9 cellular contexts compared by ENCODE assay signal in genomic region chr6:11218827-11219826, GRCh38. TPM values are rescaled to one million over a fixed set of nuclear protein-coding genes. Genes with fewer than 3 reads are reported as not detected.
A peak's percentile ranks its signal among the peaks of the same experiment; 100 is the strongest.
DNase-seq lines count a peak whose midpoint lies in the region; ATAC-seq, FAIRE-seq and TF ChIP-seq lines count a peak whose summit lies in the region.
"Had no signal": no experiment of that assay in that cellular context is flagged by ENCODE, and none has a peak within 500 bp of the region (broad histone marks: within the 10 kb centered on the region; RNA-seq: fewer than 3 reads in every experiment).

No MANE protein-coding gene starts in this region.

- H3K4me1 Mint-ChIP-seq in astrocyte (ENCODE audit: low read depth, unreplicated experiment): peaks cover 48% of the 10 kb centered on the region

- H4K5ac ChIP-seq in IMR-90 (ENCODE audit: low read depth, low read length): peak overlapping the region; percentile 18; the same call in 1 of the 2 replicates

- peaks cover 16% of the 10 kb centered on the region for H3K9me1 ChIP-seq in IMR-90 (ENCODE audit: insufficient read depth, low read length)

- no peaks in the 10 kb centered on the region for H3K27me3 Mint-ChIP-seq in astrocyte (ENCODE audit: low read depth, unreplicated experiment)

- H3K4me2 ChIP-seq in IMR-90 (ENCODE audit: low read depth, low read length) (peak overlapping the region; percentile 26; the same call in 1 of the 2 replicates), astrocyte (ENCODE audit: low read length) (peak overlapping the region; percentile 49), trophoblast cell (ENCODE audit: low read length) (no peak overlapping the region)

- no peak overlapping the region for H2BK12ac ChIP-seq in trophoblast cell (ENCODE audit: low read length)

- CTCF ChIA-PET in IMR-90 (lab: Yijun Ruan, JAX) (no interaction called here), RWPE1 (lab: Yijun Ruan, JAX) (no interaction called here)

- ATAC-seq in IMR-90 (ENCODE audit: low read depth): no peak
- no peak for ATAC-seq in GM18907 (IDR thresholded peaks at IDR 0.05; ENCODE audit: unreplicated experiment)

- dilution Hi-C loops in IMR-90 (cut with HindIII; ENCODE audit: low sequenced_read_pairs, unreplicated experiment): no loop called here

- peak in 2 of 4 donors; percentile 3 to 48 for TF ChIP-seq EP300 in sigmoid colon (IDR thresholded peaks at IDR 0.05)

- H3K9me3 Mint-ChIP-seq in astrocyte (ENCODE audit: unreplicated experiment): no peaks in the 10 kb centered on the region

- H2BK120ac ChIP-seq in IMR-90 (ENCODE audit: low read depth, low read length): peak overlapping the region; percentile 14; the same call in 1 of the 2 replicates
- no peak overlapping the region for H2BK120ac ChIP-seq in trophoblast cell (ENCODE audit: insufficient read depth, low read length, poor library complexity)

- no peak overlapping the region for H4K12ac ChIP-seq in trophoblast cell (ENCODE audit: low read depth, low read length)

- H3K36me3 Mint-ChIP-seq in astrocyte (ENCODE audit: low read depth, unreplicated experiment): peaks cover 31% of the 10 kb centered on the region

- FAIRE-seq in astrocyte (lab: Jason Lieb, UNC): no peak

- peaks cover 6% of the 10 kb centered on the region for H3K36me3 ChIP-seq in IMR-90 (ENCODE audit: control insufficient read depth, insufficient read depth, low read length)
- peaks cover 16% of the 10 kb centered on the region for H3K36me3 ChIP-seq in astrocyte (ENCODE audit: insufficient read depth, low read length)
- H3K36me3 ChIP-seq in sigmoid colon: no peaks in the 10 kb centered on the region
- H3K36me3 ChIP-seq in trophoblast cell (ENCODE audit: control insufficient read depth in 1 of 2, insufficient read depth in 2 of 2, low read length in 2 of 2): peaks cover 21 to 43% of the 10 kb centered on the region in 2 experiments

- H4K91ac ChIP-seq in IMR-90 (ENCODE audit: insufficient read depth, low read depth, low read length): no peak overlapping the region; the same call in 1 of the 2 replicates
- no peak overlapping the region for H4K91ac ChIP-seq in trophoblast cell (ENCODE audit: low read depth, low read length)

- H3K27ac Mint-ChIP-seq in astrocyte (ENCODE audit: unreplicated experiment): no peak overlapping the region

- BruUV-seq in IMR-90 (replicated peaks; lab: Mats Ljungman, UMichigan): no TSS peak

- H2AFZ ChIP-seq in IMR-90 (replicated peaks; ENCODE audit: low read length, poor library complexity): no peak overlapping the region
- no peak overlapping the region for H2AFZ ChIP-seq in astrocyte (ENCODE audit: low read depth, low read length)
- no peak overlapping the region for H2AFZ ChIP-seq in trophoblast cell (ENCODE audit: insufficient read depth, low read length, poor library complexity)

- 0 out of 3 replicates have a peak overlapping the region, but pooled peaks have one; percentile 1 for H2BK15ac ChIP-seq in IMR-90 (ENCODE audit: low read depth, low read length)

- H3K4ac ChIP-seq in IMR-90 (ENCODE audit: low read depth, low read length): peak overlapping the region; percentile 13
- H3K4ac ChIP-seq in trophoblast cell (ENCODE audit: low read depth, low read length): no peak overlapping the region

- in situ Hi-C loops in IMR-90 (cut with MboI; ENCODE audit: low sequenced_read_pairs): no loop called here

- H3K9ac ChIP-seq in IMR-90 (ENCODE audit: low read depth, low read length) (no peak overlapping the region), astrocyte (ENCODE audit: low read length) (peak overlapping the region; percentile 61), trophoblast cell (ENCODE audit: low read length) (no peak overlapping the region)

- H3K79me1 ChIP-seq in IMR-90 (ENCODE audit: low read depth in 1 of 2, low read length in 2 of 2) (peaks cover 22 to 93% of the 10 kb centered on the region in 2 experiments; a peak in 3 of 4 replicates), trophoblast cell (ENCODE audit: low read length) (no peaks in the 10 kb centered on the region)

- no peak overlapping the region for H2BK5ac ChIP-seq in IMR-90 (ENCODE audit: low read depth, low read length, poor library complexity, severe bottlenecking)
- no peak overlapping the region for H2BK5ac ChIP-seq in trophoblast cell (ENCODE audit: low read depth, low read length, poor library complexity)

- H3K56ac ChIP-seq in IMR-90 (ENCODE audit: extremely low read depth, insufficient read depth, low read length): no peak overlapping the region

- peak overlapping the region; percentile 5; the same call in 1 of the 2 replicates for H3K18ac ChIP-seq in IMR-90 (ENCODE audit: low read depth, low read length)
- no peak overlapping the region for H3K18ac ChIP-seq in trophoblast cell (ENCODE audit: low read length)

- WGBS in IMR-90 (ENCODE audit: extremely low coverage in 2 of 2, insufficient read length in 1 of 2), 2 experiments: no CpG with 5 or more reads among the region's 15 CpGs
- 26 to 61% methylated on average over 15 of the region's 15 CpGs for WGBS in sigmoid colon, 2 donors
- no CpG with 5 or more reads among the region's 15 CpGs for WGBS in trophoblast cell (ENCODE audit: extremely low coverage, insufficient coverage, insufficient read length)

- H3K27ac ChIP-seq in IMR-90 (ENCODE audit: insufficient read depth, low read length) (no peak overlapping the region), astrocyte (ENCODE audit: low read depth, low read length) (peak overlapping the region; percentile 55), sigmoid colon (peak overlapping the region; percentile 79 to 86 (median 80)), trophoblast cell (ENCODE audit: low read depth, low read length) (no peak overlapping the region), RWPE1 (no peak overlapping the region)

- no peak overlapping the region for H2AK9ac ChIP-seq in IMR-90 (replicated peaks; ENCODE audit: low read depth, low read length, poor library complexity)

- POLR2A ChIA-PET in IMR-90 (lab: Charles Lee; ENCODE audit: unreplicated experiment) (interaction anchor here (0.5 kb wide), 1 partner anchor 422 kb away, joined by 4 read pairs; no protein-coding TSS in a partner anchor), RWPE1 (lab: Yijun Ruan, JAX; ENCODE audit: low non-redundant PET) (no interaction called here)

- H2BK20ac ChIP-seq in IMR-90 (ENCODE audit: low read depth, low read length): no peak overlapping the region

- DNase-seq in IMR-90 (no peak), astrocyte (ENCODE audit: low read depth) (peak; percentile 51), kidney glomerular epithelial cell (lab: John Stamatoyannopoulos, UW) (peak; percentile 26), sigmoid colon (peak; percentile 80), trophoblast cell (no peak), cortex of kidney (lab: John Stamatoyannopoulos, UW) (no peak), RWPE1 (ENCODE audit: low spot score) (no peak)
- DNase-seq: activated gamma-delta T cell treated with Interleukin-2 at 50 U/mL for 16 hours had no signal

- peak overlapping the region; percentile 34; the same call in 1 of the 2 replicates for H3K14ac ChIP-seq in IMR-90 (replicated peaks; ENCODE audit: low read depth, low read length)
- no peak overlapping the region for H3K14ac ChIP-seq in trophoblast cell (ENCODE audit: low read length)

- H2AK5ac ChIP-seq in IMR-90 (ENCODE audit: low read depth, low read length): 0 out of 2 replicates have a peak overlapping the region, but pooled peaks have one; percentile 31
- no peak overlapping the region for H2AK5ac ChIP-seq in trophoblast cell (ENCODE audit: low read length)

- H3K4me1 ChIP-seq in IMR-90 (ENCODE audit: control insufficient read depth, insufficient read depth, low read length) (peaks cover 6% of the 10 kb centered on the region; the same call in 1 of the 2 replicates), astrocyte (ENCODE audit: insufficient read depth, low read length) (peaks cover 57% of the 10 kb centered on the region), sigmoid colon (peaks cover 0 to 67% (median 47%) of the 10 kb centered on the region in 4 donors), trophoblast cell (ENCODE audit: control insufficient read depth in 1 of 2, insufficient read depth in 2 of 2, low read length in 2 of 2) (peaks cover 12 to 14% of the 10 kb centered on the region in 2 experiments)

- H4K20me1 ChIP-seq in IMR-90 (ENCODE audit: insufficient read depth, low read length) (peaks cover 30% of the 10 kb centered on the region), astrocyte (ENCODE audit: insufficient read depth, low read length) (peaks cover 66% of the 10 kb centered on the region)

- H3K4me3 ChIP-seq in IMR-90 (ENCODE audit: insufficient read depth, low read depth, low read length): no peak overlapping the region
- no peak overlapping the region for H3K4me3 ChIP-seq in astrocyte (ENCODE audit: insufficient read depth, low read depth, low read length)
- no peak overlapping the region for H3K4me3 ChIP-seq in sigmoid colon
- H3K4me3 ChIP-seq in trophoblast cell (ENCODE audit: low read depth, low read length): no peak overlapping the region

- TF ChIP-seq CTCF in IMR-90 (conservative IDR thresholded peaks at IDR 0.05; ENCODE audit: low read depth, low read length): no peak
- TF ChIP-seq CTCF in astrocyte (IDR thresholded peaks at IDR 0.05; ENCODE audit: insufficient read depth, low read depth, low read length): no peak
- no peak for TF ChIP-seq CTCF in sigmoid colon (IDR thresholded peaks at IDR 0.05)
- no peak for TF ChIP-seq CTCF in RWPE1 (conservative IDR thresholded peaks at IDR 0.05; ENCODE audit: low read depth)

- H3K9me3 ChIP-seq in IMR-90 (ENCODE audit: control insufficient read depth, insufficient read depth, low read length) (no peaks in the 10 kb centered on the region), astrocyte (ENCODE audit: insufficient read depth, low read depth, low read length) (no peaks in the 10 kb centered on the region), sigmoid colon (no peaks in the 10 kb centered on the region), trophoblast cell (ENCODE audit: insufficient read depth, low read depth, low read length) (no peaks in the 10 kb centered on the region)

- peak; percentile 36; the same call in 1 of the 2 replicates for TF ChIP-seq POLR2A in IMR-90 (IDR thresholded peaks at IDR 0.05; ENCODE audit: low read depth, low read length)
- no peak for TF ChIP-seq POLR2A in sigmoid colon (IDR thresholded peaks at IDR 0.05)

- H3K23ac ChIP-seq in IMR-90 (ENCODE audit: low read depth, low read length) (peak overlapping the region; percentile 68), trophoblast cell (ENCODE audit: low read length) (no peak overlapping the region)

- no peak overlapping the region for H3K4me3 Mint-ChIP-seq in astrocyte (ENCODE audit: unreplicated experiment)

- no peak for TF ChIP-seq RAD21 in IMR-90 (IDR thresholded peaks at IDR 0.05; ENCODE audit: low read length)

- intact Hi-C loops in IMR-90 (cut with micrococcal nuclease) (no loop called here), sigmoid colon (cut with DNase I) (no loop called here)

- H3K79me2 ChIP-seq in astrocyte (ENCODE audit: insufficient read depth, low read length) (peaks cover 99% of the 10 kb centered on the region), trophoblast cell (ENCODE audit: control insufficient read depth, insufficient read depth, low read length, poor library complexity) (peaks cover 2% of the 10 kb centered on the region)

- peak overlapping the region in 1 of 2 experiments; percentile 42; a peak in 2 of 4 replicates for H4K8ac ChIP-seq in IMR-90 (ENCODE audit: low read depth in 2 of 2, low read length in 2 of 2)
- H4K8ac ChIP-seq in trophoblast cell (ENCODE audit: low read depth, low read length): no peak overlapping the region

- H3K27me3 ChIP-seq in IMR-90 (ENCODE audit: control insufficient read depth, insufficient read depth, low read length): no peaks in the 10 kb centered on the region
- no peaks in the 10 kb centered on the region for H3K27me3 ChIP-seq in astrocyte (ENCODE audit: insufficient read depth, low read length)
- H3K27me3 ChIP-seq in sigmoid colon: no peaks in the 10 kb centered on the region
- no peaks in the 10 kb centered on the region for H3K27me3 ChIP-seq in trophoblast cell (ENCODE audit: insufficient read depth, low read length)

RNA-seq across cellular contexts. Expression of gene NEDD9, which starts 13.3 kb away (rescaled TPM):
- 16.5 and 16.7 TPM in 2 replicates for total RNA-seq in IMR-90 (2012; rRNA removed)
- polyA plus RNA-seq in IMR-90 (2012; rRNA removed): 7.6 and 8.2 TPM in 2 replicates
- 5.4 and 7.2 TPM in 2 replicates for polyA plus RNA-seq in IMR-90 (2012; cell fraction: cytosol; rRNA removed)
- polyA plus RNA-seq in IMR-90 (2012; cell fraction: nucleus; rRNA removed; ENCODE audit: low replicate concordance): 9.9 and 17.1 TPM in 2 replicates
- 37.3 and 39.6 TPM in 2 replicates for total RNA-seq in astrocyte
- total RNA-seq in sigmoid colon: 10 to 100 TPM; 13.8 to 21.4 (median 20.0) TPM
- 10 to 100 TPM; 20.5 to 42.5 (median 23.4) TPM for polyA plus RNA-seq in sigmoid colon
- polyA plus RNA-seq in trophoblast cell (2013): 46.4 and 47.9 TPM in 2 replicates

Comparison
In these comparisons a context has a peak if more than half of its experiments do, and no peak if none do; other contexts are left out.
1. DNase-seq: peak in astrocyte (single experiment), kidney glomerular epithelial cell (single experiment) and sigmoid colon (single experiment); none in IMR-90 (single experiment), trophoblast cell (0 of 2), cortex of kidney (single experiment) and RWPE1 (single experiment).
2. H3K27ac ChIP-seq: peak in astrocyte (single experiment) and sigmoid colon (4 of 4); none in IMR-90 (single experiment), trophoblast cell (single experiment) and RWPE1 (single experiment).